Comparison of ENCODE assay signal across 18 cellular contexts in genomic region chr1:52007228-52008073, GRCh38. TPM values are rescaled to one million over a fixed set of nuclear protein-coding genes. Genes with fewer than 3 reads are reported as not detected.
DNase-seq lines count a peak whose midpoint lies in the region; ATAC-seq, FAIRE-seq and TF ChIP-seq lines count a peak whose summit lies in the region.
"Had no signal": no experiment of that assay in that cellular context is flagged by ENCODE, and none has a peak within 500 bp of the region (broad histone marks: within the 10 kb centered on the region; RNA-seq: fewer than 3 reads in every experiment).

No MANE protein-coding gene starts in this region.

- peak overlapping the region; percentile 12; the same call in 1 of the 2 replicates for H2BK15ac ChIP-seq in H1 (ENCODE audit: low read length)
- H2BK15ac ChIP-seq in mesendoderm (replicated peaks; ENCODE audit: low read depth), result no peak overlapping the region

- H3K9ac ChIP-seq in HUES64 (ENCODE audit: low read depth, low read length) (peak overlapping the region; percentile 1; the same call in 1 of the 2 replicates), H1 (replicated peaks in 1 of 4; ENCODE audit: extremely low read depth in 1 of 4, low read depth in 3 of 4, low read length in 3 of 4) (no peak overlapping the region; a peak in 1 of 7 replicates), mesendoderm (ENCODE audit: low read length) (peak overlapping the region; percentile 5)

- no peak overlapping the region for H3K4ac ChIP-seq in H1 (replicated peaks; ENCODE audit: insufficient read length, low read depth, low read length)
- H3K4ac ChIP-seq in mesendoderm (ENCODE audit: low read depth, low read length), result peak overlapping the region; percentile 48

- H3K27ac ChIP-seq in HUES64 (ENCODE audit: low read depth, low read length) (peak overlapping the region; percentile 84), H1 (ENCODE audit: low read depth, low read length) (peak overlapping the region; percentile 11; the same call in 1 of the 2 replicates), mesendoderm (ENCODE audit: low read depth, low read length) (peak overlapping the region; percentile 75), lower lobe of right lung (no peak overlapping the region)
- H3K27ac ChIP-seq in CD8-positive, alpha-beta memory T cell (ENCODE audit: low read depth, low read length), result no peak overlapping the region
- H3K27ac ChIP-seq: gastrocnemius medialis, vagina had no signal

- H3K79me2 ChIP-seq in H1 (ENCODE audit: control insufficient read depth in 1 of 2, insufficient read depth in 2 of 2, low read length in 2 of 2), result no peaks in the 10 kb centered on the region
- no peaks in the 10 kb centered on the region for H3K79me2 ChIP-seq in mesendoderm (ENCODE audit: control insufficient read depth, insufficient read depth, low read length)

- H3K27me3 Mint-ChIP-seq in CD8-positive, alpha-beta memory T cell, result peaks cover 20 to 36% of the 10 kb centered on the region in 2 donors

- no peak overlapping the region for H4K91ac ChIP-seq in H1 (replicated peaks; ENCODE audit: insufficient read length, low read length)

- peaks cover 35% of the 10 kb centered on the region for H3K4me1 ChIP-seq in HUES64 (ENCODE audit: insufficient read depth, low read length)
- peaks cover 5 to 14% (median 12%) of the 10 kb centered on the region in 4 experiments; a peak in 6 of 7 replicates for H3K4me1 ChIP-seq in H1 (replicated peaks in 1 of 4; ENCODE audit: control insufficient read depth in 3 of 4, insufficient read depth in 4 of 4, low read length in 3 of 4)
- peaks cover 2% of the 10 kb centered on the region for H3K4me1 ChIP-seq in mesendoderm (ENCODE audit: control insufficient read depth, low read depth, low read length)
- H3K4me1 ChIP-seq in lower lobe of right lung, result no peaks in the 10 kb centered on the region
- no peaks in the 10 kb centered on the region for H3K4me1 ChIP-seq in CD8-positive, alpha-beta memory T cell (ENCODE audit: insufficient read depth, low read length)
- H3K4me1 ChIP-seq: gastrocnemius medialis, vagina had no signal

- peak overlapping the region; percentile 4; the same call in 1 of the 2 replicates for H2BK5ac ChIP-seq in H1 (ENCODE audit: low read depth, low read length)
- peak overlapping the region; percentile 84 for H2BK5ac ChIP-seq in mesendoderm (ENCODE audit: low read length)

- TF ChIP-seq RAD21 in H1 (IDR thresholded peaks at IDR 0.05 in 1 of 2, conservative IDR thresholded peaks at IDR 0.05 in 1 of 2; ENCODE audit: low read depth in 2 of 2, low read length in 2 of 2), result no peak

- POLR2A ChIA-PET in H1 (lab: Charles Lee; ENCODE audit: partially characterized antibody), result interaction anchor here (0.7 to 1.8 kb wide), 3 partner anchors 48 to 254 kb away, joined by 3 to 5 read pairs (median 3); partner anchors contain the start of gene TXNDC12
- POLR2A ChIA-PET in CD8-positive, alpha-beta memory T cell (lab: Charles Lee), result no interaction called here

- H3K4me2 ChIP-seq in H1 (ENCODE audit: insufficient read depth in 1 of 2, low read depth in 2 of 2, low read length in 2 of 2) (peak overlapping the region in 1 of 2 experiments; percentile 58; a peak in 2 of 4 replicates), mesendoderm (ENCODE audit: low read length) (no peak overlapping the region)

- ATAC-seq in HG02981 (IDR thresholded peaks at IDR 0.05; ENCODE audit: unreplicated experiment) (no peak), lower lobe of right lung (no peak)
- ATAC-seq: gastrocnemius medialis; stimulated activated memory B cell treated with anti-CD40 and anti-IgM and Interleukin-4, amounts not matched to agents 10 μg/mL and 1 μg/mL and 100 μg/mL, for 72 hours had no signal

- H3K36me3 ChIP-seq in HUES64 (ENCODE audit: insufficient read depth, low read length) (no peaks in the 10 kb centered on the region), H1 (ENCODE audit: control insufficient read depth in 2 of 4, insufficient read depth in 4 of 4, low read length in 3 of 4) (no peaks in the 10 kb centered on the region), mesendoderm (ENCODE audit: control insufficient read depth, insufficient read depth, low read length) (no peaks in the 10 kb centered on the region), lower lobe of right lung (no peaks in the 10 kb centered on the region)
- no peaks in the 10 kb centered on the region for H3K36me3 ChIP-seq in CD8-positive, alpha-beta memory T cell (ENCODE audit: insufficient read depth, low read length)
- H3K36me3 ChIP-seq: gastrocnemius medialis, vagina had no signal

- H3K27ac Mint-ChIP-seq in CD8-positive, alpha-beta memory T cell, result no peak overlapping the region
- H3K27ac Mint-ChIP-seq: activated CD4-positive, alpha-beta T cell treated with anti-CD3 and anti-CD28 coated beads, Interleukin-2, amount 10 ng/mL, durations not matched to agents 24 days and 14 days; stimulated activated memory B cell treated with anti-CD40 and anti-IgM and Interleukin-4, amounts not matched to agents 10 μg/mL and 1 μg/mL and 100 μg/mL, for 72 hours had no signal

- TF ChIP-seq EP300 in H1 (IDR thresholded peaks at IDR 0.05; ENCODE audit: borderline replicate concordance in 1 of 2, low read depth in 2 of 2, low read length in 2 of 2), result no peak

- H2BK20ac ChIP-seq in H1 (ENCODE audit: low read length), result peak overlapping the region; percentile 95

- DNase-seq in ACHN, result peak; percentile 55
- DNase-seq in H1 (ENCODE audit: low read depth in 1 of 2, low spot score in 2 of 2), result no peak
- DNase-seq in mesendoderm, result peak; percentile 63
- DNase-seq in GM20000 (ENCODE audit: low spot score), result no peak
- DNase-seq in lower lobe of right lung, result no peak
- no peak for DNase-seq in CD8-positive, alpha-beta memory T cell
- DNase-seq: activated CD4-positive, alpha-beta T cell treated with anti-CD3 and anti-CD28 coated beads, Interleukin-2, amount 10 ng/mL, durations not matched to agents 24 days and 14 days; caudate nucleus; COR-L47; gastrocnemius medialis; NCI-H1436 treated with DMSO at 0.1 percent for 48 hours; NCI-H446 treated with DMSO at 0.1 percent for 48 hours; occipital lobe had no signal

- H3K23me2 ChIP-seq in H1 (ENCODE audit: low read depth, low read length), result no peaks in the 10 kb centered on the region

- H2AK5ac ChIP-seq in H1 (ENCODE audit: low read depth, low read length) (no peak overlapping the region), mesendoderm (ENCODE audit: low read length) (peak overlapping the region; percentile 11)

- H4K5ac ChIP-seq in H1 (ENCODE audit: insufficient read length, low read depth, low read length), result peak overlapping the region; percentile 62
- no peak overlapping the region for H4K5ac ChIP-seq in mesendoderm (ENCODE audit: low read length)

- no peaks in the 10 kb centered on the region for H3K9me3 Mint-ChIP-seq in CD8-positive, alpha-beta memory T cell
- H3K9me3 Mint-ChIP-seq: activated CD4-positive, alpha-beta T cell treated with anti-CD3 and anti-CD28 coated beads, Interleukin-2, amount 10 ng/mL, durations not matched to agents 24 days and 14 days; stimulated activated memory B cell treated with anti-CD40 and anti-IgM and Interleukin-4, amounts not matched to agents 10 μg/mL and 1 μg/mL and 100 μg/mL, for 72 hours had no signal

- no peaks in the 10 kb centered on the region for H3K36me3 Mint-ChIP-seq in CD8-positive, alpha-beta memory T cell
- H3K36me3 Mint-ChIP-seq: stimulated activated memory B cell treated with anti-CD40 and anti-IgM and Interleukin-4, amounts not matched to agents 10 μg/mL and 1 μg/mL and 100 μg/mL, for 72 hours had no signal

- no peaks in the 10 kb centered on the region for H3K27me3 ChIP-seq in HUES64 (ENCODE audit: insufficient read depth, low read length)
- H3K27me3 ChIP-seq in H1 (replicated peaks in 1 of 4; ENCODE audit: control insufficient read depth in 3 of 4, extremely low read depth in 1 of 4, insufficient read depth in 3 of 4, low read length in 3 of 4), result no peaks in the 10 kb centered on the region
- no peaks in the 10 kb centered on the region for H3K27me3 ChIP-seq in mesendoderm (ENCODE audit: insufficient read depth, low read length, poor library complexity)
- peaks cover 6% of the 10 kb centered on the region for H3K27me3 ChIP-seq in lower lobe of right lung (ENCODE audit: low read depth)
- no peaks in the 10 kb centered on the region for H3K27me3 ChIP-seq in CD8-positive, alpha-beta memory T cell (ENCODE audit: insufficient read depth, low read length, poor library complexity, severe bottlenecking)
- H3K27me3 ChIP-seq: vagina had no signal

- peak overlapping the region; percentile 29 for H3K18ac ChIP-seq in H1 (ENCODE audit: extremely low read depth, low read length)
- H3K18ac ChIP-seq in mesendoderm (ENCODE audit: low read length), result peak overlapping the region; percentile 47

- H2AFZ ChIP-seq in H1 (ENCODE audit: low read length), result peak overlapping the region; percentile 28; the same call in 1 of the 2 replicates

- no peak for FAIRE-seq in H1 (lab: Jason Lieb, UNC)
- FAIRE-seq: islet of Langerhans had no signal

- H4K20me1 ChIP-seq in H1 (replicated peaks in 1 of 2; ENCODE audit: control insufficient read depth in 1 of 2, insufficient read depth in 2 of 2, low read length in 2 of 2), result no peaks in the 10 kb centered on the region

- 82% methylated on average over 5 of the region's 5 CpGs for WGBS in HUES64
- WGBS in H1 (ENCODE audit: extremely low coverage in 1 of 2, insufficient coverage in 1 of 2, insufficient read length in 1 of 2, insufficient replicate concordance in 2 of 2, low coverage in 1 of 2, low lambda C conversion rate in 2 of 2, missing lambda C conversion rate in 1 of 2), 2 experiments, result 84% methylated on average over 5 of the region's 5 CpGs; no CpG with 5 or more reads in 1 of the 2 experiments
- WGBS in mesendoderm (ENCODE audit: extremely low coverage, insufficient coverage, low lambda C conversion rate), result no CpG with 5 or more reads among the region's 5 CpGs

- CTCF ChIA-PET in H1 (lab: Charles Lee; ENCODE audit: partially characterized antibody), result interaction anchor here (2.1 kb wide), 1 partner anchor 8 kb away, joined by 7 read pairs; no protein-coding TSS in a partner anchor
- CTCF ChIA-PET in CD8-positive, alpha-beta memory T cell (lab: Charles Lee), result interaction anchor here (1.0 kb wide), 1 partner anchor 111 kb away, joined by 3 read pairs; no protein-coding TSS in a partner anchor

- H3K79me1 ChIP-seq in H1 (ENCODE audit: low read depth, low read length), result no peaks in the 10 kb centered on the region
- no peaks in the 10 kb centered on the region for H3K79me1 ChIP-seq in mesendoderm (ENCODE audit: low read length)

- no peak overlapping the region for H3K14ac ChIP-seq in H1 (ENCODE audit: insufficient read length)

- H4K8ac ChIP-seq in H1 (ENCODE audit: extremely low read depth, insufficient read depth, low read length), result no peak overlapping the region
- H4K8ac ChIP-seq in mesendoderm (ENCODE audit: low read depth, low read length), result no peak overlapping the region

- TF ChIP-seq CTCF in H1 (IDR thresholded peaks at IDR 0.05; ENCODE audit: control extremely low read depth in 1 of 3, insufficient read depth in 1 of 3, low read depth in 1 of 3, low read length in 3 of 3) (no peak), GM20000 (IDR thresholded peaks at IDR 0.05; ENCODE audit: extremely low read depth, missing control alignments) (no peak), lower lobe of right lung (IDR thresholded peaks at IDR 0.05) (no peak)

- H2BK12ac ChIP-seq in H1 (ENCODE audit: low read depth, low read length), result peak overlapping the region; percentile 10

- in situ Hi-C loops in ACHN (cut with HindIII; ENCODE audit: low pct_ligation_motif_present, low pct_unique_long_range_greater_than_20kb, low sequenced_read_pairs), result no loop called here

- no peak overlapping the region for H3K56ac ChIP-seq in H1 (replicated peaks; ENCODE audit: insufficient read length, low read depth, low read length)
- H3K56ac ChIP-seq in mesendoderm (ENCODE audit: low read length), result peak overlapping the region; percentile 75

- peak overlapping the region; percentile 78 for H2BK120ac ChIP-seq in H1 (replicated peaks; ENCODE audit: low read depth, low read length)
- H2BK120ac ChIP-seq in mesendoderm (ENCODE audit: low read depth, low read length), result no peak overlapping the region

- no peak for TF ChIP-seq POLR2A in H1 (IDR thresholded peaks at IDR 0.05; ENCODE audit: control extremely low read depth in 1 of 2, low read depth in 2 of 2, low read length in 2 of 2)

- H3K4me3 ChIP-seq in HUES64 (ENCODE audit: low read length) (no peak overlapping the region), H1 (ENCODE audit: extremely low read depth in 1 of 4, insufficient read depth in 2 of 4, low read depth in 3 of 4, low read length in 4 of 4) (no peak overlapping the region; a peak in 1 of 8 replicates), mesendoderm (ENCODE audit: low read length) (no peak overlapping the region), lower lobe of right lung (no peak overlapping the region)
- no peak overlapping the region for H3K4me3 ChIP-seq in CD8-positive, alpha-beta memory T cell (ENCODE audit: low read length)
- H3K4me3 ChIP-seq: gastrocnemius medialis, vagina had no signal

- no peaks in the 10 kb centered on the region for H3K9me3 ChIP-seq in HUES64 (ENCODE audit: insufficient read depth, low read depth, low read length)
- H3K9me3 ChIP-seq in H1 (ENCODE audit: insufficient read depth in 2 of 2, low read depth in 1 of 2, low read length in 1 of 2), result no peaks in the 10 kb centered on the region
- no peaks in the 10 kb centered on the region for H3K9me3 ChIP-seq in lower lobe of right lung
- H3K9me3 ChIP-seq in CD8-positive, alpha-beta memory T cell (ENCODE audit: low read length), result no peaks in the 10 kb centered on the region
- H3K9me3 ChIP-seq: gastrocnemius medialis, vagina had no signal

- no peak overlapping the region for H3K4me3 Mint-ChIP-seq in CD8-positive, alpha-beta memory T cell
- H3K4me3 Mint-ChIP-seq: activated CD4-positive, alpha-beta T cell treated with anti-CD3 and anti-CD28 coated beads, Interleukin-2, amount 10 ng/mL, durations not matched to agents 24 days and 14 days; stimulated activated memory B cell treated with anti-CD40 and anti-IgM and Interleukin-4, amounts not matched to agents 10 μg/mL and 1 μg/mL and 100 μg/mL, for 72 hours had no signal

- H3K23ac ChIP-seq in H1 (ENCODE audit: insufficient read length), result no peak overlapping the region
- H3K23ac ChIP-seq in mesendoderm (ENCODE audit: low read length), result no peak overlapping the region

- intact Hi-C loops in lower lobe of right lung (cut with DNase I), result no loop called here

- no peaks in the 10 kb centered on the region for H3K4me1 Mint-ChIP-seq in CD8-positive, alpha-beta memory T cell
- H3K4me1 Mint-ChIP-seq: activated CD4-positive, alpha-beta T cell treated with anti-CD3 and anti-CD28 coated beads, Interleukin-2, amount 10 ng/mL, durations not matched to agents 24 days and 14 days had no signal

RNA-seq across cellular contexts. Expression of gene RAB3B, which starts 17.0 kb away (rescaled TPM):
- 15.3 TPM for polyA plus RNA-seq in HUES64 (2013, experiment 1 of 2)
- polyA plus RNA-seq in HUES64 (2013, experiment 2 of 2), result 17.6 TPM
- total RNA-seq in H1 (2021; fragmentation: NEBNext Ultra II Directional; extraction: Animal tissue kit (Norgen Biotek cat#: 25700)), result 36.8 and 37.3 TPM in 2 replicates
- 9.4 and 12.5 TPM in 2 replicates for polyA plus RNA-seq in H1 (2011; rRNA removed)
- 10.6 TPM for polyA plus RNA-seq in H1 (2011; cell fraction: cytosol; rRNA removed)
- 18.0 TPM for polyA plus RNA-seq in H1 (2011; cell fraction: nucleus; rRNA removed)
- polyA plus RNA-seq in H1 (2012, experiment 1 of 2), result 16.0 to 24.7 TPM (median 18.6 TPM) in 4 replicates
- 2.1 TPM for polyA plus RNA-seq in H1 (2012, experiment 2 of 2)
- 24.4 TPM for polyA plus RNA-seq in H1 (2013, experiment 1 of 2)
- 20.8 TPM for polyA plus RNA-seq in H1 (2013, experiment 2 of 2)
- polyA minus RNA-seq in H1 (2011; rRNA and poly(A)+ RNA removed), result 33.9 and 45.6 TPM in 2 replicates
- polyA minus RNA-seq in H1 (2011; cell fraction: cytosol; rRNA and poly(A)+ RNA removed), result 16.4 TPM
- 41.2 TPM for polyA minus RNA-seq in H1 (2011; cell fraction: nucleus; rRNA and poly(A)+ RNA removed)
- 10.5 TPM for polyA plus RNA-seq in mesendoderm (2013, experiment 1 of 2)
- 10.4 TPM for polyA plus RNA-seq in mesendoderm (2013, experiment 2 of 2)
- 0.06 TPM for total RNA-seq in lower lobe of right lung
- under 1 TPM; 0.11 to 0.13 TPM for total RNA-seq in CD8-positive, alpha-beta memory T cell
- 0.01 TPM for polyA plus RNA-seq in CD8-positive, alpha-beta memory T cell

RNA-seq across cellular contexts. Expression of gene KTI12, which starts 26.2 kb away (rescaled TPM):
- polyA plus RNA-seq in HUES64 (2013, experiment 1 of 2), result 6.9 TPM
- polyA plus RNA-seq in HUES64 (2013, experiment 2 of 2), result 8.5 TPM
- total RNA-seq in H1 (2021; fragmentation: NEBNext Ultra II Directional; extraction: Animal tissue kit (Norgen Biotek cat#: 25700)), result 7.5 and 8.3 TPM in 2 replicates
- polyA plus RNA-seq in H1 (2011; rRNA removed), result 16.2 and 17.0 TPM in 2 replicates
- polyA plus RNA-seq in H1 (2011; cell fraction: cytosol; rRNA removed), result 13.6 TPM
- 13.9 TPM for polyA plus RNA-seq in H1 (2011; cell fraction: nucleus; rRNA removed)
- 8.6 to 10.1 TPM (median 9.8 TPM) in 4 replicates for polyA plus RNA-seq in H1 (2012, experiment 1 of 2)
- 13.8 TPM for polyA plus RNA-seq in H1 (2012, experiment 2 of 2)
- polyA plus RNA-seq in H1 (2013, experiment 1 of 2), result 6.9 TPM
- 6.4 TPM for polyA plus RNA-seq in H1 (2013, experiment 2 of 2)
- 7.0 and 8.7 TPM in 2 replicates for polyA minus RNA-seq in H1 (2011; rRNA and poly(A)+ RNA removed)
- 3.7 TPM for polyA minus RNA-seq in H1 (2011; cell fraction: cytosol; rRNA and poly(A)+ RNA removed)
- polyA minus RNA-seq in H1 (2011; cell fraction: nucleus; rRNA and poly(A)+ RNA removed), result 15.0 TPM
- 9.4 TPM for polyA plus RNA-seq in mesendoderm (2013, experiment 1 of 2)
- polyA plus RNA-seq in mesendoderm (2013, experiment 2 of 2), result 9.2 TPM
- total RNA-seq in lower lobe of right lung, result 8.6 TPM
- total RNA-seq in CD8-positive, alpha-beta memory T cell, result 10 to 100 TPM; 16.4 to 18.1 TPM
- polyA plus RNA-seq in CD8-positive, alpha-beta memory T cell, result 38.8 TPM

RNA-seq across cellular contexts. Expression of gene TXNDC12, which starts 47.5 kb away (rescaled TPM):
- polyA plus RNA-seq in HUES64 (2013, experiment 1 of 2), result 53.6 TPM
- 56.9 TPM for polyA plus RNA-seq in HUES64 (2013, experiment 2 of 2)
- 84.6 and 89.8 TPM in 2 replicates for total RNA-seq in H1 (2021; fragmentation: NEBNext Ultra II Directional; extraction: Animal tissue kit (Norgen Biotek cat#: 25700))
- polyA plus RNA-seq in H1 (2011; rRNA removed), result 25.8 and 35.2 TPM in 2 replicates
- polyA plus RNA-seq in H1 (2011; cell fraction: cytosol; rRNA removed), result 50.7 TPM
- 22.9 TPM for polyA plus RNA-seq in H1 (2011; cell fraction: nucleus; rRNA removed)
- 54.7 to 75.5 TPM (median 65.5 TPM) in 4 replicates for polyA plus RNA-seq in H1 (2012, experiment 1 of 2)
- 15.6 TPM for polyA plus RNA-seq in H1 (2012, experiment 2 of 2)
- polyA plus RNA-seq in H1 (2013, experiment 1 of 2), result 239 TPM
- 353 TPM for polyA plus RNA-seq in H1 (2013, experiment 2 of 2)
- polyA minus RNA-seq in H1 (2011; rRNA and poly(A)+ RNA removed), result 17.4 and 17.5 TPM in 2 replicates
- 77.8 TPM for polyA minus RNA-seq in H1 (2011; cell fraction: cytosol; rRNA and poly(A)+ RNA removed)
- polyA minus RNA-seq in H1 (2011; cell fraction: nucleus; rRNA and poly(A)+ RNA removed), result 26.3 TPM
- polyA plus RNA-seq in mesendoderm (2013, experiment 1 of 2), result 152 TPM
- 149 TPM for polyA plus RNA-seq in mesendoderm (2013, experiment 2 of 2)
- 55.5 TPM for total RNA-seq in lower lobe of right lung
- total RNA-seq in CD8-positive, alpha-beta memory T cell, result 10 to 100 TPM; 29.9 to 34.7 TPM
- polyA plus RNA-seq in CD8-positive, alpha-beta memory T cell, result 86.5 TPM

RNA-seq across cellular contexts. Expression of gene BTF3L4, which starts 48.6 kb away (rescaled TPM):
- 88.5 TPM for polyA plus RNA-seq in HUES64 (2013, experiment 1 of 2)
- polyA plus RNA-seq in HUES64 (2013, experiment 2 of 2), result 98.8 TPM
- total RNA-seq in H1 (2021; fragmentation: NEBNext Ultra II Directional; extraction: Animal tissue kit (Norgen Biotek cat#: 25700)), result 97.3 and 98.3 TPM in 2 replicates
- 38.0 and 76.1 TPM in 2 replicates for polyA plus RNA-seq in H1 (2011; rRNA removed)
- 83.5 TPM for polyA plus RNA-seq in H1 (2011; cell fraction: cytosol; rRNA removed)
- polyA plus RNA-seq in H1 (2011; cell fraction: nucleus; rRNA removed), result 9.1 TPM
- polyA plus RNA-seq in H1 (2012, experiment 1 of 2), result 46.7 to 87.4 TPM (median 54.3 TPM) in 4 replicates
- polyA plus RNA-seq in H1 (2012, experiment 2 of 2), result 24.8 TPM
- 82.2 TPM for polyA plus RNA-seq in H1 (2013, experiment 1 of 2)
- 87.4 TPM for polyA plus RNA-seq in H1 (2013, experiment 2 of 2)
- polyA minus RNA-seq in H1 (2011; rRNA and poly(A)+ RNA removed), result 48.4 and 57.5 TPM in 2 replicates
- polyA minus RNA-seq in H1 (2011; cell fraction: cytosol; rRNA and poly(A)+ RNA removed), result 63.6 TPM
- polyA minus RNA-seq in H1 (2011; cell fraction: nucleus; rRNA and poly(A)+ RNA removed), result 46.1 TPM
- polyA plus RNA-seq in mesendoderm (2013, experiment 1 of 2), result 101 TPM
- polyA plus RNA-seq in mesendoderm (2013, experiment 2 of 2), result 101 TPM
- total RNA-seq in lower lobe of right lung, result 33.8 TPM
- total RNA-seq in CD8-positive, alpha-beta memory T cell, result 10 to 100 TPM; 31.8 to 32.4 TPM
- polyA plus RNA-seq in CD8-positive, alpha-beta memory T cell, result 55.0 TPM

Comparison
In these comparisons a context has a peak if more than half of its experiments do, and no peak if none do; other contexts are left out.
1. DNase-seq: peak in ACHN (single experiment) and mesendoderm (single experiment); none in H1 (0 of 2), GM20000 (single experiment), lower lobe of right lung (single experiment) and CD8-positive, alpha-beta memory T cell (0 of 5).
2. H3K27ac ChIP-seq: peak in HUES64 (single experiment), H1 (single experiment) and mesendoderm (single experiment); none in lower lobe of right lung (single experiment) and CD8-positive, alpha-beta memory T cell (single experiment).
3. H3K9ac ChIP-seq: peak in HUES64 (single experiment) and mesendoderm (single experiment); none in H1 (0 of 4).
4. RNA of gene RAB3B, which starts 17.0 kb away (total RNA-seq): 36.8 to 37.3 TPM in H1; 0.11 to 0.13 TPM in CD8-positive, alpha-beta memory T cell and 0.06 TPM in lower lobe of right lung (single experiment); every median in the first group is over 10 times any median in the second.